Comparison of ENCODE assay signal across 1 cellular context in genomic region chr10:35442006-35442405, GRCh38.
TF ChIP-seq lines count a peak whose summit lies in the region.

No MANE protein-coding gene starts in this region.

TF ChIP-seq in HEK293, 187 proteins besides CTCF, POLR2A, EP300 and RAD21 (continued from another document):
- no peak for TF ChIP-seq KLF17 (tag by site-specific recombination; IDR thresholded peaks at IDR 0.05)
- no peak for TF ChIP-seq ZBTB6 (tag by site-specific recombination; IDR thresholded peaks at IDR 0.05)
